ENCODE assay signal across 13 cellular contexts in the genomic region with DNA sequence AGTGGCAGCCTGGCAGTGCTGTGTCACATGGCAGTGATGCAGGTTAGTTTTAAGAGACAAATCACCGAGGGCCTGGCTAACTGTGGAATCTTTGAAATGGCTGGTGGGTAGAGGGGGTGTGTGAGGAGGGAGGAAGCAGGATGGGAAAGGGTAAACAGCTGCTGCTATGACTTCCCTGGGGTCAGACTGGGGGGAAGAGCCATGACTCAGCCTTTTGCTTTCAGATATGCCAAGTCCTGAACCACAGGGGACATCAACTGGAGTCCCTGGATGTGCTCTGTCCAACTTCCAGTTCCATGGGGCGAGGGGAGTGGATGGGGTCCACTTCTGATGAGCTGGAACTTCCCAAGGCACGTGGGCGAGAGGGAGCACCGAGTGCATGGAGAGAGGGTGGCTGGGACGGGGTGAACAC.
DNase-seq lines count a peak whose midpoint lies in the region; ATAC-seq and TF ChIP-seq lines count a peak whose summit lies in the region.
"Had no signal": no experiment of that assay in that cellular context is flagged by ENCODE, and none has a peak within 500 bp of the region (broad histone marks: within the 10 kb centered on the region; RNA-seq: fewer than 3 reads in every experiment).

No MANE protein-coding gene starts in this region.

- peak overlapping the region; percentile 41 for H3K27ac Mint-ChIP-seq in activated naive CD4-positive, alpha-beta T cell treated with anti-CD3 and anti-CD28 coated beads, Interleukin-2, amount 50 U/mL, for 24 hours
- H3K27ac Mint-ChIP-seq in CD4-positive, alpha-beta T cell, result no peak overlapping the region
- H3K27ac Mint-ChIP-seq: T-helper 2 cell treated with Interferon-gamma antibody and Interleukin-4, amounts not matched to agents 5 μg/mL and 100 μg/mL, for 36 hours had no signal

- CTCF ChIA-PET in CD4-positive, alpha-beta T cell (lab: Charles Lee), result no interaction called here

- H3K27ac ChIP-seq in VCaP (peak overlapping the region; percentile 76; the same call in 1 of the 2 replicates), stomach smooth muscle (ENCODE audit: low read length) (peak overlapping the region; percentile 41)
- H3K27ac ChIP-seq in CD4-positive, alpha-beta T cell (ENCODE audit: low read depth, low read length), result no peak overlapping the region
- H3K27ac ChIP-seq: C4-2B, lower lobe of right lung had no signal

- no peaks in the 10 kb centered on the region for H3K9me3 ChIP-seq in stomach smooth muscle (ENCODE audit: control insufficient read depth in 2 of 2, low read length in 2 of 2)
- no peaks in the 10 kb centered on the region for H3K9me3 ChIP-seq in CD4-positive, alpha-beta T cell (ENCODE audit: control insufficient read depth, low read length)
- H3K9me3 ChIP-seq: lower lobe of right lung had no signal

- H3K27me3 ChIP-seq in stomach smooth muscle (ENCODE audit: control insufficient read depth in 1 of 2, insufficient read depth in 2 of 2, low read length in 2 of 2), result peaks cover 0 to 2% of the 10 kb centered on the region in 2 donors
- no peaks in the 10 kb centered on the region for H3K27me3 ChIP-seq in CD4-positive, alpha-beta T cell (ENCODE audit: control insufficient read depth, insufficient read depth, low read length)

- H3K4me3 Mint-ChIP-seq in activated naive CD4-positive, alpha-beta T cell treated with anti-CD3 and anti-CD28 coated beads, Interleukin-2, amount 50 U/mL, for 24 hours, result no peak overlapping the region
- H3K4me3 Mint-ChIP-seq in CD4-positive, alpha-beta T cell, result no peak overlapping the region
- H3K4me3 Mint-ChIP-seq: T-helper 2 cell treated with Interferon-gamma antibody and Interleukin-4, amounts not matched to agents 5 μg/mL and 100 μg/mL, for 36 hours had no signal

- intact Hi-C loops in left cardiac atrium (cut with DNase I), result no loop called here
- intact Hi-C loops in CD4-positive, alpha-beta T cell (cut with DNase I, micrococcal nuclease), result no loop called here

- H3K9me3 Mint-ChIP-seq in activated naive CD4-positive, alpha-beta T cell treated with anti-CD3 and anti-CD28 coated beads, Interleukin-2, amount 50 U/mL, for 24 hours, result no peaks in the 10 kb centered on the region
- no peaks in the 10 kb centered on the region for H3K9me3 Mint-ChIP-seq in CD4-positive, alpha-beta T cell
- H3K9me3 Mint-ChIP-seq: T-helper 2 cell treated with Interferon-gamma antibody and Interleukin-4, amounts not matched to agents 5 μg/mL and 100 μg/mL, for 36 hours had no signal

- POLR2A ChIA-PET in CD4-positive, alpha-beta T cell (lab: Charles Lee), result no interaction called here

- H3K36me3 Mint-ChIP-seq in activated naive CD4-positive, alpha-beta T cell treated with anti-CD3 and anti-CD28 coated beads, Interleukin-2, amount 50 U/mL, for 24 hours, result no peaks in the 10 kb centered on the region
- H3K36me3 Mint-ChIP-seq in CD4-positive, alpha-beta T cell (ENCODE audit: low read depth), result no peaks in the 10 kb centered on the region

- H3K4me1 ChIP-seq in stomach smooth muscle (ENCODE audit: control insufficient read depth, insufficient read depth, low read length), result peaks cover 48% of the 10 kb centered on the region

- H3K4me3 ChIP-seq in stomach smooth muscle (ENCODE audit: low read length in 2 of 2), result no peak overlapping the region
- H3K4me3 ChIP-seq: lower lobe of right lung had no signal

- peaks cover 0 to 2% of the 10 kb centered on the region in 2 donors for H3K36me3 ChIP-seq in stomach smooth muscle (ENCODE audit: control insufficient read depth in 2 of 2, insufficient read depth in 2 of 2, low read length in 2 of 2)
- H3K36me3 ChIP-seq: lower lobe of right lung had no signal

- no peaks in the 10 kb centered on the region for H3K27me3 Mint-ChIP-seq in activated naive CD4-positive, alpha-beta T cell treated with anti-CD3 and anti-CD28 coated beads, Interleukin-2, amount 50 U/mL, for 24 hours
- no peaks in the 10 kb centered on the region for H3K27me3 Mint-ChIP-seq in CD4-positive, alpha-beta T cell

- TF ChIP-seq CTCF in VCaP (conservative IDR thresholded peaks at IDR 0.05), result no peak
- TF ChIP-seq CTCF in CD4-positive, alpha-beta T cell (IDR thresholded peaks at IDR 0.05), result no peak

- no peak overlapping the region for H3K9ac ChIP-seq in stomach smooth muscle (ENCODE audit: low read length in 2 of 2)

- peaks cover 43% of the 10 kb centered on the region for H3K4me1 Mint-ChIP-seq in activated naive CD4-positive, alpha-beta T cell treated with anti-CD3 and anti-CD28 coated beads, Interleukin-2, amount 50 U/mL, for 24 hours
- H3K4me1 Mint-ChIP-seq in CD4-positive, alpha-beta T cell (ENCODE audit: low read depth), result no peaks in the 10 kb centered on the region

- DNase-seq in activated naive CD4-positive, alpha-beta T cell (lab: John Stamatoyannopoulos, UW), result no peak
- no peak for DNase-seq in left cardiac atrium
- no peak for DNase-seq in SKM-1 (lab: John Stamatoyannopoulos, UW; ENCODE audit: unreplicated experiment)
- DNase-seq in dedifferentiated amniotic fluid mesenchymal stem cell (ENCODE audit: extremely low spot score), result no peak
- DNase-seq in CD4-positive, alpha-beta T cell, result no peak
- DNase-seq: activated gamma-delta T cell treated with Interleukin-2 at 50 U/mL for 16 hours, lower lobe of right lung had no signal

- peak; percentile 49 to 66 for ATAC-seq in left cardiac atrium
- ATAC-seq in CD4-positive, alpha-beta T cell (ENCODE audit: poor library complexity), result no peak
- ATAC-seq: HCT116, lower lobe of right lung had no signal
